In the genomic region with DNA sequence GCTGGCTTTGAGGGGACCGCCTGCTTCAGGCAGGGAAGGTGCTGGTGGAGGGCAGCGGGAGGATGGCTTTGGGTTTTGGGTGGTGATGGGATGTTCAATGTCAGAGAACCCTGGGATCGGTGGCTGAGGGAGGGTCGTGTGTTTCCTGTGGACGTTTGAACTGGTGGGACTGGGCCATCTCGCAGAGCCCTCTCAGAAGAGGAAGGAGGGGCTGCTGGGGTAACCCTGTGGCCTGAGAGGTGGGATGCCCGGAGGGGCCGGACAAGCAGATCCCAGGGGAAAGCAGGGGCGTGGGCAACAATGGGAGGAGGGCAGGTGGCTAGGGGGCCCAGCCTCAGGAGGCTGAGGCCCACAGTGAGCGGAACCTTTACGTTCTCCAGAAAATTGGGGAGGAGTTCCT, we compare ENCODE assay signal across 12 cellular contexts. TPM values are rescaled to one million over a fixed set of nuclear protein-coding genes. Genes with fewer than 3 reads are reported as not detected.
DNase-seq lines count a peak whose midpoint lies in the region; ATAC-seq, FAIRE-seq and TF ChIP-seq lines count a peak whose summit lies in the region.
"Had no signal": no experiment of that assay in that cellular context is flagged by ENCODE, and none has a peak within 500 bp of the region (broad histone marks: within the 10 kb centered on the region; RNA-seq: fewer than 3 reads in every experiment).

No MANE protein-coding gene starts in this region.

- POLR2A ChIA-PET in MCF 10A (lab: Yijun Ruan, JAX), result interaction anchor here (1.6 kb wide), 1 partner anchor 35 kb away, joined by 5 read pairs; a partner anchor contains a TSS

- H3K4me2 ChIP-seq in mammary epithelial cell (ENCODE audit: insufficient read depth, low read depth, low read length), result no peak overlapping the region

- H3K27me3 ChIP-seq in mammary epithelial cell (ENCODE audit: insufficient read depth, low read length) (no peaks in the 10 kb centered on the region), RWPE2 (ENCODE audit: insufficient read depth, poor library complexity, severe bottlenecking) (no peaks in the 10 kb centered on the region), gastrocnemius medialis (no peaks in the 10 kb centered on the region)
- H3K27me3 ChIP-seq: ovary had no signal

- no peaks in the 10 kb centered on the region for H3K9me3 ChIP-seq in mammary epithelial cell (replicated peaks; ENCODE audit: insufficient read depth, low read length)
- H3K9me3 ChIP-seq in RWPE2 (ENCODE audit: severe bottlenecking), result no peaks in the 10 kb centered on the region
- H3K9me3 ChIP-seq in gastrocnemius medialis, result no peaks in the 10 kb centered on the region
- H3K9me3 ChIP-seq: ovary had no signal

- no peak for TF ChIP-seq POLR2A in gastrocnemius medialis (IDR thresholded peaks at IDR 0.05)

- H3K9me3 Mint-ChIP-seq in MCF 10A (ENCODE audit: unreplicated experiment) (no peaks in the 10 kb centered on the region), glutamatergic neuron (ENCODE audit: unreplicated experiment) (peaks cover 25% of the 10 kb centered on the region)
- H3K9me3 Mint-ChIP-seq: dendritic cell treated with granulocyte-macrophage colony-stimulating factor and Interleukin-4, amounts not matched to agents 40 ng/mL and 50 ng/mL, for 4 days had no signal

- H3K27ac ChIP-seq in mammary epithelial cell (ENCODE audit: insufficient read depth, low read depth, low read length) (no peak overlapping the region), RWPE2 (ENCODE audit: poor library complexity, severe bottlenecking) (no peak overlapping the region), gastrocnemius medialis (no peak overlapping the region)
- H3K27ac ChIP-seq: GM23248, ovary, SK-N-MC had no signal

- CTCF ChIA-PET in MCF 10A (lab: Yijun Ruan, JAX), result interaction anchor here (1.4 to 2.0 kb wide), 2 partner anchors 11 to 116 kb away, joined by 5 to 6 read pairs; no protein-coding TSS in a partner anchor
- CTCF ChIA-PET in mammary epithelial cell (lab: Charles Lee; ENCODE audit: low non-redundant PET), result no interaction called here

- H3K27ac Mint-ChIP-seq in MCF 10A (ENCODE audit: low read depth, unreplicated experiment) (peak overlapping the region; percentile 54), glutamatergic neuron (ENCODE audit: unreplicated experiment) (peak overlapping the region; percentile 62)
- H3K27ac Mint-ChIP-seq: dendritic cell treated with granulocyte-macrophage colony-stimulating factor and Interleukin-4, amounts not matched to agents 40 ng/mL and 50 ng/mL, for 4 days had no signal

- FAIRE-seq in RCC 7860 (lab: Jason Lieb, UNC), result no peak

- no peaks in the 10 kb centered on the region for H3K4me1 ChIP-seq in mammary epithelial cell (ENCODE audit: insufficient read depth, low read length)
- H3K4me1 ChIP-seq in RWPE2 (ENCODE audit: insufficient read depth, poor library complexity, severe bottlenecking), result no peaks in the 10 kb centered on the region
- H3K4me1 ChIP-seq in gastrocnemius medialis, result peaks cover 0 to under 1% of the 10 kb centered on the region in 2 donors

- no peak for DNase-seq in MCF 10A (ENCODE audit: unreplicated experiment)
- DNase-seq in mammary epithelial cell, result no peak
- peak; percentile 56 for DNase-seq in RWPE2 (ENCODE audit: low spot score)
- DNase-seq in glutamatergic neuron, result no peak
- peak; percentile 1 to 8 for DNase-seq in gastrocnemius medialis
- no peak for DNase-seq in RCC 7860 (ENCODE audit: low spot score)
- DNase-seq in NK-92 treated with Interleukin-12 subunit alpha and Interleukin-12 subunit beta, amount 100 ng/mL, for 24 hours (lab: John Stamatoyannopoulos, UW), result no peak
- DNase-seq: GM23248 had no signal

- peaks cover 67% of the 10 kb centered on the region for H3K36me3 ChIP-seq in mammary epithelial cell (ENCODE audit: insufficient read depth, low read length)
- H3K36me3 ChIP-seq in RWPE2 (ENCODE audit: low read depth), result peaks cover 93% of the 10 kb centered on the region
- H3K36me3 ChIP-seq in gastrocnemius medialis, result peaks cover 0 to 58% of the 10 kb centered on the region in 2 donors
- H3K36me3 ChIP-seq: ovary had no signal

- H2AFZ ChIP-seq in mammary epithelial cell (ENCODE audit: low read depth, low read length), result no peak overlapping the region
- H2AFZ ChIP-seq: GM23248 had no signal

- intact Hi-C loops in MCF 10A (cut with micrococcal nuclease) (no loop called here), mammary epithelial cell (cut with micrococcal nuclease) (no loop called here), gastrocnemius medialis (cut with DNase I; ENCODE audit: low total_unique reads) (no loop called here)

- in situ Hi-C loops in mammary epithelial cell (cut with MboI; ENCODE audit: low sequenced_read_pairs in 2 of 2), result no loop called here
- in situ Hi-C loops in gastrocnemius medialis (cut with MboI; ENCODE audit: low sequenced_read_pairs in 4 of 4), result loop anchor here in 1 of 4 donors (25.0 kb wide), 2 partner anchors 95 to 295 kb away; a partner anchor contains a TSS

- H3K36me3 Mint-ChIP-seq in MCF 10A (ENCODE audit: insufficient read depth, unreplicated experiment), result peaks cover 100% of the 10 kb centered on the region
- H3K36me3 Mint-ChIP-seq in glutamatergic neuron (ENCODE audit: unreplicated experiment), result peaks cover 13% of the 10 kb centered on the region

- peaks cover 10% of the 10 kb centered on the region for H4K20me1 ChIP-seq in mammary epithelial cell (ENCODE audit: insufficient read depth, low read length)

- H3K4me3 ChIP-seq in mammary epithelial cell (replicated peaks in 1 of 3; ENCODE audit: insufficient read depth in 1 of 3, low read depth in 2 of 3, low read length in 3 of 3) (no peak overlapping the region), RWPE2 (ENCODE audit: severe bottlenecking) (no peak overlapping the region), gastrocnemius medialis (no peak overlapping the region)
- H3K4me3 ChIP-seq: GM23248, ovary, SK-N-MC had no signal

- H3K4me1 Mint-ChIP-seq in MCF 10A (ENCODE audit: insufficient read depth, unreplicated experiment) (peaks cover 9% of the 10 kb centered on the region), glutamatergic neuron (ENCODE audit: low read depth, unreplicated experiment) (no peaks in the 10 kb centered on the region)

- TF ChIP-seq CTCF in MCF 10A (IDR thresholded peaks at IDR 0.05; ENCODE audit: unreplicated experiment) (no peak), mammary epithelial cell (conservative IDR thresholded peaks at IDR 0.05 in 1 of 2, IDR thresholded peaks at IDR 0.05 in 1 of 2; ENCODE audit: extremely low read depth in 1 of 2, insufficient read depth in 1 of 2, low read depth in 1 of 2, low read length in 2 of 2) (no peak), RWPE2 (IDR thresholded peaks at IDR 0.05; ENCODE audit: poor library complexity, severe bottlenecking) (no peak), glutamatergic neuron (IDR thresholded peaks at IDR 0.05; ENCODE audit: partially characterized antibody, unreplicated experiment) (no peak), gastrocnemius medialis (IDR thresholded peaks at IDR 0.05 in 4 of 5, conservative IDR thresholded peaks at IDR 0.05 in 1 of 5) (no peak)

- 100% methylated on average over 8 of the region's 11 CpGs for WGBS in mammary epithelial cell (ENCODE audit: low coverage, missing lambda C conversion rate)

- H3K79me2 ChIP-seq in mammary epithelial cell (ENCODE audit: insufficient read depth, low read length), result peaks cover 96% of the 10 kb centered on the region

- peak overlapping the region; percentile 21 for H3K4me3 Mint-ChIP-seq in MCF 10A (ENCODE audit: unreplicated experiment)
- H3K4me3 Mint-ChIP-seq in glutamatergic neuron (ENCODE audit: unreplicated experiment), result no peak overlapping the region
- H3K4me3 Mint-ChIP-seq: dendritic cell treated with granulocyte-macrophage colony-stimulating factor and Interleukin-4, amounts not matched to agents 40 ng/mL and 50 ng/mL, for 4 days had no signal

- dilution Hi-C loops in mammary epithelial cell (cut with HindIII; ENCODE audit: low sequenced_read_pairs), result no loop called here

- H3K9ac ChIP-seq in mammary epithelial cell (ENCODE audit: insufficient read depth, low read length), result no peak overlapping the region
- H3K9ac ChIP-seq: GM23248 had no signal

- H3K27me3 Mint-ChIP-seq in MCF 10A (ENCODE audit: insufficient read depth, unreplicated experiment) (no peaks in the 10 kb centered on the region), glutamatergic neuron (ENCODE audit: unreplicated experiment) (peaks cover 9% of the 10 kb centered on the region)
- H3K27me3 Mint-ChIP-seq: dendritic cell treated with granulocyte-macrophage colony-stimulating factor and Interleukin-4, amounts not matched to agents 40 ng/mL and 50 ng/mL, for 4 days had no signal

- BruUV-seq in MCF 10A (replicated peaks; lab: Mats Ljungman, UMichigan) (no TSS peak), mammary epithelial cell (replicated peaks; lab: Mats Ljungman, UMichigan) (no TSS peak)

- ATAC-seq in RWPE2 (ENCODE audit: low read depth) (no peak), gastrocnemius medialis (no peak), HG03354 (IDR thresholded peaks at IDR 0.05; ENCODE audit: poor library complexity, severe bottlenecking, unreplicated experiment) (no peak)

RNA-seq across cellular contexts. Expression of a gene that starts 34.9 kb away (rescaled TPM):
- total RNA-seq in MCF 10A (2022) (375 and 435 TPM in 2 replicates), mammary epithelial cell (1,000 to 10,000 TPM in 1 of 2 donors, 100 to 1,000 TPM in 1; 475 to 1,432 TPM), glutamatergic neuron (ENCODE audit: unreplicated experiment) (295 TPM), gastrocnemius medialis (10 to 100 TPM; 13.6 to 50.7 (median 27.0) TPM)
- polyA plus RNA-seq in mammary epithelial cell, result 284 TPM
- 595 TPM for polyA minus RNA-seq in mammary epithelial cell

Comparison
In these comparisons a context has a peak if more than half of its experiments do, and no peak if none do; other contexts are left out.
1. DNase-seq: peak in RWPE2 (single experiment) and gastrocnemius medialis (2 of 2); none in MCF 10A (single experiment), mammary epithelial cell (single experiment), glutamatergic neuron (single experiment), RCC 7860 (single experiment) and NK-92 treated with Interleukin-12 subunit alpha and Interleukin-12 subunit beta, amount 100 ng/mL, for 24 hours (single experiment).